ENCODE assay signal across 28 cellular contexts in the genomic region with DNA sequence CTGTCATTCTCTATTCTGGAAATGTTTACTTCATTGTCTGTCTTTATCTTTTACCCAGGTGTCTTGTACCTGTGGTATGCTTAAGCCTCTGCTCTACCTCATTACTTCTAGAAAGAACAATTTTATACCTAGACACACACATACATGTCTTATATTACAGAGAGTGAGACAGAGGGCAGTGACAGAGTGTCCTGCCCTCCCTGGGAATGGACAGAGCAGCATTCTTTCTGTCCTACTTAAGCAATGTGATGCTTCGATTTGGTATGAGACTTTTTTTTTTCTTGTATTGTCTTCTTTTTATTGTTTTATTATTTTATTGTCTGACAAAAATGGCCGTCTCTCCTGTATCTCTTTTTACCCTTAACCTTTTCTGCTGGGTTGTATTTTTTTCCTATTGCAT.
"Had no signal": no experiment of that assay in that cellular context is flagged by ENCODE, and none has a peak within 500 bp of the region (broad histone marks: within the 10 kb centered on the region; RNA-seq: fewer than 3 reads in every experiment).

No MANE protein-coding gene starts in this region.

- DNase-seq: activated CD4-positive, alpha-beta T cell treated with anti-CD3 and anti-CD28 coated beads for 36 hours; activated CD4-positive, alpha-beta T cell treated with anti-CD3 and anti-CD28 coated beads, Interleukin-2, amount 50 U/mL, for 4 hours; activated CD4-positive, CD25-positive, alpha-beta regulatory T cell; activated naive CD4-positive, alpha-beta T cell; activated T-cell treated with anti-CD3 and anti-CD28 coated beads for 4 hours; activated T-cell treated with anti-CD3 and anti-CD28 coated beads, Interleukin-2, amount 50 U/mL, for 72 hours; anterior cingulate cortex; caudate nucleus; endodermal cell; heart left ventricle; kidney glomerular epithelial cell; left ventricle myocardium superior; naive thymus-derived CD4-positive, alpha-beta T cell; ovary; right lobe of liver; stimulated activated CD4-positive, alpha-beta T cell treated with anti-CD3 and anti-CD28 coated beads, Interleukin-12 subunit alpha, Interleukin-12 subunit beta, amount 100 ng/mL, for 4 hours; stimulated activated CD4-positive, alpha-beta T cell treated with anti-CD3 and anti-CD28 coated beads, Interleukin-4, amount 100 ng/mL, for 1 hour; stimulated activated naive CD8-positive, alpha-beta T cell treated with anti-CD3 and anti-CD28 coated beads, Interleukin-15, Interleukin-2, amounts not matched to agents 100 U/mL and 50 U/mL, for 24 hours; trophoblast cell had no signal

- H3K9me3 Mint-ChIP-seq: activated naive CD4-positive, alpha-beta T cell treated with anti-CD3 and anti-CD28 coated beads, Interleukin-2, amount 50 U/mL, for 72 hours; activated T-cell treated with anti-CD3 and anti-CD28 coated beads, Interleukin-2, amount 50 U/mL, for 72 hours; dendritic cell treated with granulocyte-macrophage colony-stimulating factor and Interleukin-4, amounts not matched to agents 40 ng/mL and 50 ng/mL, for 4 days; endodermal cell; mesothelial cell of epicardium; T-helper 2 cell treated with Interferon-gamma antibody and Interleukin-4, amounts not matched to agents 5 μg/mL and 100 μg/mL, for 36 hours had no signal

- H3K4me3 ChIP-seq: heart left ventricle, ovary, right lobe of liver, skin epidermis, thoracic aorta had no signal

- H3K4me1 ChIP-seq: foreskin keratinocyte, right lobe of liver had no signal

- H3K27ac Mint-ChIP-seq: activated CD4-positive, alpha-beta T cell treated with anti-CD3 and anti-CD28 coated beads for 36 hours; activated naive CD4-positive, alpha-beta T cell treated with anti-CD3 and anti-CD28 coated beads, Interleukin-2, amount 50 U/mL, for 72 hours; activated T-cell treated with anti-CD3 and anti-CD28 coated beads, Interleukin-2, amount 50 U/mL, for 72 hours; dendritic cell treated with granulocyte-macrophage colony-stimulating factor and Interleukin-4, amounts not matched to agents 40 ng/mL and 50 ng/mL, for 4 days; endodermal cell; mesothelial cell of epicardium; progenitor cell of endocrine pancreas; T-helper 2 cell treated with Interferon-gamma antibody and Interleukin-4, amounts not matched to agents 5 μg/mL and 100 μg/mL, for 36 hours had no signal

- H3K36me3 Mint-ChIP-seq: activated naive CD4-positive, alpha-beta T cell treated with anti-CD3 and anti-CD28 coated beads, Interleukin-2, amount 50 U/mL, for 72 hours; mesothelial cell of epicardium had no signal

- H3K27me3 Mint-ChIP-seq: activated CD4-positive, alpha-beta T cell treated with anti-CD3 and anti-CD28 coated beads for 36 hours; dendritic cell treated with granulocyte-macrophage colony-stimulating factor and Interleukin-4, amounts not matched to agents 40 ng/mL and 50 ng/mL, for 4 days; naive thymus-derived CD4-positive, alpha-beta T cell; progenitor cell of endocrine pancreas had no signal

- H3K4me3 Mint-ChIP-seq: activated CD4-positive, alpha-beta T cell treated with anti-CD3 and anti-CD28 coated beads for 36 hours; activated T-cell treated with anti-CD3 and anti-CD28 coated beads, Interleukin-2, amount 50 U/mL, for 72 hours; dendritic cell treated with granulocyte-macrophage colony-stimulating factor and Interleukin-4, amounts not matched to agents 40 ng/mL and 50 ng/mL, for 4 days; endodermal cell; mesothelial cell of epicardium; naive thymus-derived CD4-positive, alpha-beta T cell; T-helper 2 cell treated with Interferon-gamma antibody and Interleukin-4, amounts not matched to agents 5 μg/mL and 100 μg/mL, for 36 hours had no signal

- H3K9me3 ChIP-seq: heart left ventricle, ovary, right lobe of liver, thoracic aorta had no signal

- H3K36me3 ChIP-seq: heart left ventricle, ovary, right lobe of liver, thoracic aorta had no signal

- H3K27me3 ChIP-seq: foreskin keratinocyte, heart left ventricle, ovary, right lobe of liver had no signal

- H3K27ac ChIP-seq: foreskin keratinocyte, heart left ventricle, ovary, right lobe of liver, skin epidermis, thoracic aorta had no signal

- ATAC-seq: activated CD4-positive, alpha-beta T cell treated with anti-CD3 and anti-CD28 coated beads for 36 hours; activated naive CD4-positive, alpha-beta T cell treated with anti-CD3 and anti-CD28 coated beads, Interleukin-2, amount 50 U/mL, for 72 hours; activated T-cell treated with anti-CD3 and anti-CD28 coated beads, Interleukin-2, amount 50 U/mL, for 72 hours; esophagus mucosa; foreskin keratinocyte; heart left ventricle; left ventricle myocardium superior; naive thymus-derived CD4-positive, alpha-beta T cell; right lobe of liver; stimulated activated naive CD8-positive, alpha-beta T cell treated with anti-CD3 and anti-CD28 coated beads, Interleukin-15, Interleukin-2, amounts not matched to agents 100 U/mL and 50 U/mL, for 24 hours had no signal
